ENCODE assay signal across 1 cellular context in the genomic region with DNA sequence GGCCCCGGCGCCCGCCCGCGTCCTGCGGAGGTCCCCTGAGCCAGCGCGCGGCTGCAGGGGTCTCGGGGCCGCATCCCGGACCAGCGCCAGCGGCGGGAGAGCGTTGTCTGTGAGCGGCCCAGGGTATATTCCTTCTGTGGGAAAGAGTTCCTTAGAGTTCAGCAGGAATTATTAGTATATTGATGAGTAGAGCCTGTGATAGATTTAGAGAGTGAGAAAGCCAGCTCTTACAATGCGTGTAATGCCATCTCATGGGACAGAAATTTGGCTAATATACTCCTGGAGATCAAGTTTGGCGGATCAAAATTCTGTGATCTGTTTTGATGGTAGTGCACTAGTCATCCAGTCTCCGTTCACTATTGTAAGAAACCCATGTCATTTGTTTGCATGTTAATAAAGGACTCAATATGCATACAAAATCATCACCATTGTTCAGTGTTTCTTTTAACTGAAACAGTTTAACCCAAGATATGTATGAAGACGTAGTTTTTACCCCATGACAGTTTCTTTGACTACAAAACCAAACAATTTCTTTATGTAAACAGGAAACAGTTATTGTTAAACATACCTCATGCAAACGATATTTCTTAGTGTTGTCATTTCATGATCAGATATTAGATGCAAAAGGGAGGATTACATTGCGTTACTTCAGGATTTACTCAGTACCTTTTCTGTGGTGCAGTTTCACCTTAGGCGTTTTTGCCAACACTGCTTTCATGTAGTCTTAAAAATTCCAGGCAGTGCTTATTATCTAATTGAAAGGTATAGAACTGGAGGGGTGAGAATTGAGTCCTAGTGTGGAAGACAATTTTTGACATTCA.
TF ChIP-seq lines count a peak whose summit lies in the region.

No MANE protein-coding gene starts in this region.

TF ChIP-seq in liver, 16 proteins besides CTCF, POLR2A, EP300 and RAD21 (continued from another document):
- TF ChIP-seq GABPA (IDR thresholded peaks at IDR 0.05 in 1 of 2, conservative IDR thresholded peaks at IDR 0.05 in 1 of 2) (no peak), HNF4A (conservative IDR thresholded peaks at IDR 0.05) (no peak), TAF1 (conservative IDR thresholded peaks at IDR 0.05) (no peak)
